ENCODE assay signal across 1 cellular context in genomic region chr7:148940702-148941597, GRCh38.
A peak's percentile ranks its signal among the peaks of the same experiment; 100 is the strongest.
TF ChIP-seq lines count a peak whose summit lies in the region.

No MANE protein-coding gene starts in this region.

TF ChIP-seq in HepG2, 621 proteins besides CTCF, POLR2A, EP300 and RAD21 (continued from another document and continues in another):
- TF ChIP-seq, protein P1, sequence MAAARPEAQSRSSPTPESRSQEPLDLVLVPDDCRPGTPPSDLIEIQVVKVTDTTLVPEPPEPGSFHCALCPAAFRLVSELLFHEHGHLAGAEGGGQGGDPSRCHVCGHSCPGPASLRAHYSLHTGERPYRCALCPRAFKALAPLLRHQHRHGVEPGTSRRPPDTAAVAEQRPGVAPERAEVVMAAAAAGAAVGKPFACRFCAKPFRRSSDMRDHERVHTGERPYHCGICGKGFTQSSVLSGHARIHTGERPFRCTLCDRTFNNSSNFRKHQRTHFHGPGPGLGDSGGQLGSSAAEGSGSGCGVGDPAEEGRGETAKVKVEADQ (CRISPR knock-in tag; IDR thresholded peaks at IDR 0.05; ENCODE audit: borderline replicate concordance) = no peak
- TF ChIP-seq NR1H2 (CRISPR knock-in tag; IDR thresholded peaks at IDR 0.05; ENCODE audit: borderline replicate concordance, low read depth) (no peak), NFAT5 (CRISPR knock-in tag; IDR thresholded peaks at IDR 0.05) (peak; percentile 76; the same call in 1 of the 2 replicates), NFIB (CRISPR knock-in tag; IDR thresholded peaks at IDR 0.05; ENCODE audit: borderline replicate concordance) (no peak), ZNF496 (CRISPR knock-in tag; IDR thresholded peaks at IDR 0.05; ENCODE audit: insufficient replicate concordance) (no peak), NONO (IDR thresholded peaks at IDR 0.05) (no peak), NONO (CRISPR knock-in tag; conservative IDR thresholded peaks at IDR 0.05) (0 out of 2 replicates have a peak, but pooled peaks have one; percentile 53), ZC3H4 (CRISPR knock-in tag; IDR thresholded peaks at IDR 0.05; ENCODE audit: borderline replicate concordance) (no peak), RORA (CRISPR knock-in tag; IDR thresholded peaks at IDR 0.05) (no peak), PBX2 (CRISPR knock-in tag; IDR thresholded peaks at IDR 0.05) (no peak), ZNF567 (CRISPR knock-in tag; IDR thresholded peaks at IDR 0.05; ENCODE audit: borderline replicate concordance) (no peak; the same call in 1 of the 2 replicates), ZBTB33 (CRISPR knock-in tag; IDR thresholded peaks at IDR 0.05) (no peak), ZNF557 (CRISPR knock-in tag; IDR thresholded peaks at IDR 0.05) (0 out of 2 replicates have a peak, but pooled peaks have one; percentile 33), ZNF766 (CRISPR knock-in tag; IDR thresholded peaks at IDR 0.05; ENCODE audit: borderline replicate concordance) (no peak), ZNF30 (CRISPR knock-in tag; IDR thresholded peaks at IDR 0.05) (no peak), ATAD3A (CRISPR knock-in tag; IDR thresholded peaks at IDR 0.05) (no peak), SNAPC4 (CRISPR knock-in tag; IDR thresholded peaks at IDR 0.05) (peak; percentile 100), SP140L (CRISPR knock-in tag; IDR thresholded peaks at IDR 0.05; ENCODE audit: borderline replicate concordance) (peak; percentile 80; the same call in 1 of the 2 replicates), ZNF713 (CRISPR knock-in tag; IDR thresholded peaks at IDR 0.05) (no peak), TCF7 (IDR thresholded peaks at IDR 0.05; ENCODE audit: low read depth) (no peak), KLF11 (CRISPR knock-in tag; IDR thresholded peaks at IDR 0.05) (no peak; the same call in 1 of the 2 replicates), ZNF883 (CRISPR knock-in tag; IDR thresholded peaks at IDR 0.05; ENCODE audit: not compliant biosample characterization) (no peak), RXRB (CRISPR knock-in tag; IDR thresholded peaks at IDR 0.05; ENCODE audit: borderline replicate concordance) (peak; percentile 15; the same call in 1 of the 2 replicates), NFYC (CRISPR knock-in tag; IDR thresholded peaks at IDR 0.05) (no peak; the same call in 1 of the 2 replicates)
- TF ChIP-seq, protein P2, sequence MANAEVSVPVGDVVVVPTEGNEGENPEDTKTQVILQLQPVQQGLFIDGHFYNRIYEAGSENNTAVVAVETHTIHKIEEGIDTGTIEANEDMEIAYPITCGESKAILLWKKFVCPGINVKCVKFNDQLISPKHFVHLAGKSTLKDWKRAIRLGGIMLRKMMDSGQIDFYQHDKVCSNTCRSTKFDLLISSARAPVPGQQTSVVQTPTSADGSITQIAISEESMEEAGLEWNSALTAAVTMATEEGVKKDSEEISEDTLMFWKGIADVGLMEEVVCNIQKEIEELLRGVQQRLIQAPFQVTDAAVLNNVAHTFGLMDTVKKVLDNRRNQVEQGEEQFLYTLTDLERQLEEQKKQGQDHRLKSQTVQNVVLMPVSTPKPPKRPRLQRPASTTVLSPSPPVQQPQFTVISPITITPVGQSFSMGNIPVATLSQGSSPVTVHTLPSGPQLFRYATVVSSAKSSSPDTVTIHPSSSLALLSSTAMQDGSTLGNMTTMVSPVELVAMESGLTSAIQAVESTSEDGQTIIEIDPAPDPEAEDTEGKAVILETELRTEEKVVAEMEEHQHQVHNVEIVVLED (CRISPR knock-in tag; IDR thresholded peaks at IDR 0.05; ENCODE audit: borderline replicate concordance) = no peak; the same call in 1 of the 2 replicates
- TF ChIP-seq, protein P3, sequence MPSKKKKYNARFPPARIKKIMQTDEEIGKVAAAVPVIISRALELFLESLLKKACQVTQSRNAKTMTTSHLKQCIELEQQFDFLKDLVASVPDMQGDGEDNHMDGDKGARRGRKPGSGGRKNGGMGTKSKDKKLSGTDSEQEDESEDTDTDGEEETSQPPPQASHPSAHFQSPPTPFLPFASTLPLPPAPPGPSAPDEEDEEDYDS (CRISPR knock-in tag; IDR thresholded peaks at IDR 0.05) = no peak; the same call in 1 of the 2 replicates
- TF ChIP-seq, protein P4, sequence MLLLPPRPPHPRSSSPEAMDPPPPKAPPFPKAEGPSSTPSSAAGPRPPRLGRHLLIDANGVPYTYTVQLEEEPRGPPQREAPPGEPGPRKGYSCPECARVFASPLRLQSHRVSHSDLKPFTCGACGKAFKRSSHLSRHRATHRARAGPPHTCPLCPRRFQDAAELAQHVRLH (CRISPR knock-in tag; IDR thresholded peaks at IDR 0.05; ENCODE audit: borderline replicate concordance, low read depth) = no peak; the same call in 1 of the 2 replicates
- TF ChIP-seq, protein P5, sequence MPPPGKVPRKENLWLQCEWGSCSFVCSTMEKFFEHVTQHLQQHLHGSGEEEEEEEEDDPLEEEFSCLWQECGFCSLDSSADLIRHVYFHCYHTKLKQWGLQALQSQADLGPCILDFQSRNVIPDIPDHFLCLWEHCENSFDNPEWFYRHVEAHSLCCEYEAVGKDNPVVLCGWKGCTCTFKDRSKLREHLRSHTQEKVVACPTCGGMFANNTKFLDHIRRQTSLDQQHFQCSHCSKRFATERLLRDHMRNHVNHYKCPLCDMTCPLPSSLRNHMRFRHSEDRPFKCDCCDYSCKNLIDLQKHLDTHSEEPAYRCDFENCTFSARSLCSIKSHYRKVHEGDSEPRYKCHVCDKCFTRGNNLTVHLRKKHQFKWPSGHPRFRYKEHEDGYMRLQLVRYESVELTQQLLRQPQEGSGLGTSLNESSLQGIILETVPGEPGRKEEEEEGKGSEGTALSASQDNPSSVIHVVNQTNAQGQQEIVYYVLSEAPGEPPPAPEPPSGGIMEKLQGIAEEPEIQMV (CRISPR knock-in tag; IDR thresholded peaks at IDR 0.05; ENCODE audit: low read depth) = peak; percentile 68; the same call in 1 of the 2 replicates
- TF ChIP-seq, protein P6, sequence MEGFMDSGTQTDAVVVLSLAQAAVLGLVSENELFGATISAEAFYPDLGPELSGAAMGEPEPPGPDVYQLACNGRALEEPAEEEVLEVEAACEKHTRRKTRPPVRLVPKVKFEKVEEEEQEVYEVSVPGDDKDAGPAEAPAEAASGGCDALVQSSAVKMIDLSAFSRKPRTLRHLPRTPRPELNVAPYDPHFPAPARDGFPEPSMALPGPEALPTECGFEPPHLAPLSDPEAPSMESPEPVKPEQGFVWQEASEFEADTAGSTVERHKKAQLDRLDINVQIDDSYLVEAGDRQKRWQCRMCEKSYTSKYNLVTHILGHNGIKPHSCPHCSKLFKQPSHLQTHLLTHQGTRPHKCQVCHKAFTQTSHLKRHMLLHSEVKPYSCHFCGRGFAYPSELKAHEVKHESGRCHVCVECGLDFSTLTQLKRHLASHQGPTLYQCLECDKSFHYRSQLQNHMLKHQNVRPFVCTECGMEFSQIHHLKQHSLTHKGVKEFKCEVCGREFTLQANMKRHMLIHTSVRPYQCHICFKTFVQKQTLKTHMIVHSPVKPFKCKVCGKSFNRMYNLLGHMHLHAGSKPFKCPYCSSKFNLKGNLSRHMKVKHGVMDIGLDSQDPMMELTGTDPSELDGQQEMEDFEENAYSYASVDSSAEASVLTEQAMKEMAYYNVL (CRISPR knock-in tag; IDR thresholded peaks at IDR 0.05; ENCODE audit: borderline replicate concordance) = no peak
- TF ChIP-seq, protein P7, sequence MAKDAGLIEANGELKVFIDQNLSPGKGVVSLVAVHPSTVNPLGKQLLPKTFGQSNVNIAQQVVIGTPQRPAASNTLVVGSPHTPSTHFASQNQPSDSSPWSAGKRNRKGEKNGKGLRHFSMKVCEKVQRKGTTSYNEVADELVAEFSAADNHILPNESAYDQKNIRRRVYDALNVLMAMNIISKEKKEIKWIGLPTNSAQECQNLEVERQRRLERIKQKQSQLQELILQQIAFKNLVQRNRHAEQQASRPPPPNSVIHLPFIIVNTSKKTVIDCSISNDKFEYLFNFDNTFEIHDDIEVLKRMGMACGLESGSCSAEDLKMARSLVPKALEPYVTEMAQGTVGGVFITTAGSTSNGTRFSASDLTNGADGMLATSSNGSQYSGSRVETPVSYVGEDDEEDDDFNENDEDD (CRISPR knock-in tag; IDR thresholded peaks at IDR 0.05; ENCODE audit: borderline replicate concordance) = peak; percentile 56
